In genomic region chr2:61471905-61472805, GRCh38 we compare ENCODE assay signal across 8 cellular contexts. TPM values are rescaled to one million over a fixed set of nuclear protein-coding genes. Genes with fewer than 3 reads are reported as not detected.
DNase-seq lines count a peak whose midpoint lies in the region; ATAC-seq and TF ChIP-seq lines count a peak whose summit lies in the region.

No MANE protein-coding gene starts in this region.

- H3K79me1 ChIP-seq in neuronal stem cell (ENCODE audit: low read depth, low read length) = no peaks in the 10 kb centered on the region

- H3K36me3 ChIP-seq in Karpas-422 (ENCODE audit: insufficient read depth, low read length) = peaks cover 8% of the 10 kb centered on the region; the same call in 1 of the 2 replicates
- peaks cover under 1 to 33% of the 10 kb centered on the region in 2 donors for H3K36me3 ChIP-seq in neuronal stem cell (replicated peaks in 1 of 2; ENCODE audit: control insufficient read depth in 2 of 2, insufficient read depth in 2 of 2, low read length in 2 of 2)

- H3K14ac ChIP-seq in neuronal stem cell (ENCODE audit: low read length) = no peak overlapping the region

- no peak for ATAC-seq in activated CD8-positive, alpha-beta T cell treated with anti-CD3 and anti-CD28 coated beads for 36 hours
- ATAC-seq in GM19324 (IDR thresholded peaks at IDR 0.05; ENCODE audit: low FRiP score, unreplicated experiment) = no peak
- no peak for ATAC-seq in HG02973 (IDR thresholded peaks at IDR 0.05; ENCODE audit: unreplicated experiment)

- peak overlapping the region; percentile 80 for H3K4me3 ChIP-seq in Karpas-422 (ENCODE audit: low read length)
- H3K4me3 ChIP-seq in fibroblast of mammary gland (ENCODE audit: control insufficient read depth, low read depth, low read length) = peak overlapping the region; percentile 92
- H3K4me3 ChIP-seq in neuronal stem cell (ENCODE audit: low read length in 2 of 2) = peak overlapping the region; percentile 87 to 90

- H2AFZ ChIP-seq in Karpas-422 (ENCODE audit: low read length) = peak overlapping the region; percentile 8; the same call in 1 of the 2 replicates
- H2AFZ ChIP-seq in neuronal stem cell (ENCODE audit: low read length) = peak overlapping the region; percentile 98

- H2BK15ac ChIP-seq in neuronal stem cell (ENCODE audit: low read length) = no peak overlapping the region

- H3K79me2 ChIP-seq in Karpas-422 (ENCODE audit: low read length) = peaks cover 50% of the 10 kb centered on the region

- H3K9me3 ChIP-seq in Karpas-422 (ENCODE audit: low read length) (no peaks in the 10 kb centered on the region), neuronal stem cell (replicated peaks in 1 of 2; ENCODE audit: control insufficient read depth in 2 of 2, insufficient read depth in 1 of 2, low read depth in 1 of 2, low read length in 2 of 2) (peaks cover 0 to 2% of the 10 kb centered on the region in 2 donors)

- H3K4me1 ChIP-seq in Karpas-422 (ENCODE audit: low read length) = peaks cover 22% of the 10 kb centered on the region
- peaks cover 0 to 1% of the 10 kb centered on the region in 2 donors for H3K4me1 ChIP-seq in neuronal stem cell (ENCODE audit: control insufficient read depth in 2 of 2, insufficient read depth in 1 of 2, low read depth in 1 of 2, low read length in 2 of 2)

- H3K18ac ChIP-seq in neuronal stem cell (ENCODE audit: low read length) = peak overlapping the region; percentile 99

- POLR2A ChIA-PET in activated CD8-positive, alpha-beta T cell treated with anti-CD3 and anti-CD28 coated beads for 36 hours (lab: Charles Lee) = interaction anchor here (1.2 kb wide), 1 partner anchor 111 kb away, joined by 3 read pairs; no protein-coding TSS in a partner anchor

- 0 out of 2 replicates have a peak, but pooled peaks cover 3% of the 10 kb centered on the region for H4K20me1 ChIP-seq in Karpas-422 (ENCODE audit: insufficient read depth, low read depth, low read length)

- H2BK120ac ChIP-seq in neuronal stem cell (ENCODE audit: low read depth, low read length) = no peak overlapping the region

- H3K27me3 Mint-ChIP-seq in activated CD8-positive, alpha-beta T cell treated with anti-CD3 and anti-CD28 coated beads for 36 hours = no peaks in the 10 kb centered on the region

- peak overlapping the region; percentile 79 for H3K27ac ChIP-seq in Karpas-422 (ENCODE audit: low read length)
- H3K27ac ChIP-seq in neuronal stem cell (replicated peaks; ENCODE audit: low read length) = peak overlapping the region; percentile 99

- no peak overlapping the region for H2BK12ac ChIP-seq in neuronal stem cell (ENCODE audit: low read length)

- H2BK5ac ChIP-seq in neuronal stem cell (ENCODE audit: low read length) = peak overlapping the region; percentile 98

- peak overlapping the region; percentile 90 for H3K4me2 ChIP-seq in Karpas-422 (ENCODE audit: low read depth, low read length, poor library complexity, severe bottlenecking)
- peak overlapping the region; percentile 75 for H3K4me2 ChIP-seq in neuronal stem cell (ENCODE audit: insufficient read depth, low read length, poor library complexity, severe bottlenecking)

- H3K27me3 ChIP-seq in Karpas-422 (ENCODE audit: low read length) (no peaks in the 10 kb centered on the region), neuronal stem cell (ENCODE audit: control insufficient read depth in 3 of 3, insufficient read depth in 3 of 3, low read depth in 1 of 3, low read length in 3 of 3) (no peaks in the 10 kb centered on the region)

- H3K23ac ChIP-seq in neuronal stem cell (ENCODE audit: low read depth, low read length, poor library complexity) = no peak overlapping the region

- H3K4me3 Mint-ChIP-seq in activated CD8-positive, alpha-beta T cell treated with anti-CD3 and anti-CD28 coated beads for 36 hours = peak overlapping the region; percentile 80

- no CpG with 5 or more reads among the region's 19 CpGs for WGBS in neuronal stem cell (ENCODE audit: extremely low coverage in 2 of 2, insufficient read length in 2 of 2, insufficient replicate concordance in 1 of 2), 2 donors

- no peak overlapping the region for H3K4ac ChIP-seq in neuronal stem cell (ENCODE audit: low read length)

- peak overlapping the region; percentile 81 for H3K9ac ChIP-seq in Karpas-422 (ENCODE audit: low read length)
- H3K9ac ChIP-seq in neuronal stem cell (ENCODE audit: low read depth, low read length, poor library complexity) = no peak overlapping the region

- H4K8ac ChIP-seq in neuronal stem cell (ENCODE audit: low read depth, low read length) = no peak overlapping the region

- H3K36me3 Mint-ChIP-seq in activated CD8-positive, alpha-beta T cell treated with anti-CD3 and anti-CD28 coated beads for 36 hours (ENCODE audit: low read depth) = peaks cover 26% of the 10 kb centered on the region

- H2AK5ac ChIP-seq in neuronal stem cell (ENCODE audit: low read depth, low read length) = no peak overlapping the region

- no peaks in the 10 kb centered on the region for H3K9me3 Mint-ChIP-seq in activated CD8-positive, alpha-beta T cell treated with anti-CD3 and anti-CD28 coated beads for 36 hours

- H3K9me2 ChIP-seq in Karpas-422 (replicated peaks; ENCODE audit: insufficient read depth, low read length) = no peaks in the 10 kb centered on the region

- H3K4me1 Mint-ChIP-seq in activated CD8-positive, alpha-beta T cell treated with anti-CD3 and anti-CD28 coated beads for 36 hours (ENCODE audit: low read depth) = peaks cover 25% of the 10 kb centered on the region

- CTCF ChIA-PET in activated CD8-positive, alpha-beta T cell treated with anti-CD3 and anti-CD28 coated beads for 36 hours (lab: Charles Lee) = no interaction called here

- intact Hi-C loops in activated CD8-positive, alpha-beta T cell treated with anti-CD3 and anti-CD28 coated beads for 36 hours (cut with micrococcal nuclease) = loop anchor here (5.0 kb wide), 2 partner anchors 45 to 65 kb away; partner anchors contain the start of gene XPO1

- peak; percentile 23 for DNase-seq in activated naive CD4-positive, alpha-beta T cell treated with Interleukin-2 at 50 U/mL for 16 hours
- no peak for DNase-seq in activated naive CD4-positive, alpha-beta T cell (lab: John Stamatoyannopoulos, UW)
- DNase-seq in Karpas-422 (peak; percentile 81), fibroblast of mammary gland (ENCODE audit: low read depth) (peak; percentile 31), neuronal stem cell (ENCODE audit: low spot score) (no peak)
- peak; percentile 34 for DNase-seq in activated CD8-positive, alpha-beta T cell treated with anti-CD3 and anti-CD28 coated beads for 36 hours

- H4K91ac ChIP-seq in neuronal stem cell (ENCODE audit: low read depth, low read length, poor library complexity) = no peak overlapping the region

- peak overlapping the region; percentile 92 for H3K27ac Mint-ChIP-seq in activated CD8-positive, alpha-beta T cell treated with anti-CD3 and anti-CD28 coated beads for 36 hours

- no peak for TF ChIP-seq CTCF in activated CD8-positive, alpha-beta T cell treated with anti-CD3 and anti-CD28 coated beads for 36 hours (IDR thresholded peaks at IDR 0.05)
- TF ChIP-seq CTCF in fibroblast of mammary gland (conservative IDR thresholded peaks at IDR 0.05; ENCODE audit: control insufficient read depth, insufficient read depth, low read depth, low read length) = no peak

RNA-seq across cellular contexts. Expression of gene USP34, which starts 1.3 kb away (rescaled TPM):
- 235 and 376 TPM in 2 replicates for total RNA-seq in Karpas-422 (2014; rRNA removed; shearing (Covaris generic); ENCODE audit: low replicate concordance)
- 10 to 100 TPM; 69.0 to 71.3 TPM for total RNA-seq in activated CD8-positive, alpha-beta T cell treated with anti-CD3 and anti-CD28 coated beads for 36 hours
- polyA plus RNA-seq in neuronal stem cell (2013, experiment 1 of 2) = 40.9 TPM
- 40.8 TPM for polyA plus RNA-seq in neuronal stem cell (2013, experiment 2 of 2)

Comparison
In these comparisons a context has a peak if more than half of its experiments do, and no peak if none do; other contexts are left out.
1. DNase-seq: peak in activated naive CD4-positive, alpha-beta T cell treated with Interleukin-2 at 50 U/mL for 16 hours (single experiment), Karpas-422 (single experiment), activated CD8-positive, alpha-beta T cell treated with anti-CD3 and anti-CD28 coated beads for 36 hours (single experiment) and fibroblast of mammary gland (single experiment); none in activated naive CD4-positive, alpha-beta T cell (0 of 4) and neuronal stem cell (single experiment).
2. Peak in every context shown above with its lines, with median percentiles within 50 percentile points of each other: H3K4me3 ChIP-seq.